ENCODE assay signal across 6 cellular contexts in the genomic region with DNA sequence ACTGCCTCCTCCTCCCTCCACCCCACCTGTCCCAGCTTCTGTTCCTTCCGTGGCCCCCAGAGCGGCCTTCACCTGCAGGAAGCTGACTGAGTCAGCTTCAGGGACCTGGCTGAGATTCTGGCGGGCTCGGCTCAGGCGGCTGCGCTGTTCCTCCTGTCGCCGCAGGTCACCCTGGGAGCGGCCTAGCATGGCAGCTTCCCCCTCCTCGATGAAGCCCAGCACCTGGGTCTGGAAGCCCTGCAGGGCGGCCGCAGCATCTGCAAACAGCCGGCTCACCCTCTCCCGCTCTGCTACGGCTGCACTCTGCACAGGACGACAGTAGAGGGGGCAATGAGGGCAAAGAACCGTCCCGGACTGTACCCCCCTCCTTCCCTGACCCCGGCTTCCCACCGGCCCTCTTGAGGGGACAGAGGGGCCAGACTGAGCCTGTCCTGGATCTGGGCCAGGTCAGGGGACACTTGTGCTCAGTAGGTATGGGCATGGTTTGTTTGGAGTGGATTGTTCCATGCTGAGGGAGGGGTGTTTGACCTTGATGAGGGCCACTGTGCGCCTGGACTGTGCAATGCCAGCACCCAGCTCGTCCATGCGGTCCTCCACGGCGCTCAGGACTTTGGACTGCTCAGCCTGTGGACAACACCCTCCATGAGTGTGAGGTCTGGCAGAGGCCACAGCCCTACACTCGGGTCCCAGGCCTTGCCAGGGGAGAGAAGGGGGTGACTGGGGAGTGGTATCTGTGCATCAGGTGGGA. TPM values are rescaled to one million over a fixed set of nuclear protein-coding genes. Genes with fewer than 3 reads are reported as not detected.
DNase-seq lines count a peak whose midpoint lies in the region; TF ChIP-seq lines count a peak whose summit lies in the region.

No MANE protein-coding gene starts in this region.

- peak overlapping the region; percentile 90 for H3K4me3 Mint-ChIP-seq in activated CD4-positive, alpha-beta T cell treated with anti-CD3 and anti-CD28 coated beads, Interleukin-2, amount 10 ng/mL, durations not matched to agents 24 days and 14 days

- peaks cover 19% of the 10 kb centered on the region for H3K36me3 ChIP-seq in HAP-1 (replicated peaks)

- H3K27ac Mint-ChIP-seq in activated CD4-positive, alpha-beta T cell treated with anti-CD3 and anti-CD28 coated beads, Interleukin-2, amount 10 ng/mL, durations not matched to agents 24 days and 14 days, result peak overlapping the region; percentile 96

- H3K36me3 Mint-ChIP-seq in activated CD4-positive, alpha-beta T cell treated with anti-CD3 and anti-CD28 coated beads, Interleukin-2, amount 10 ng/mL, durations not matched to agents 24 days and 14 days (ENCODE audit: low read depth), result no peaks in the 10 kb centered on the region

- peaks cover 15% of the 10 kb centered on the region for H3K4me1 ChIP-seq in HAP-1

- in situ Hi-C loops in HAP-1 (cut with MboI; ENCODE audit: low sequenced_read_pairs), result no loop called here

- TF ChIP-seq CTCF in fibroblast of villous mesenchyme (IDR thresholded peaks at IDR 0.05; ENCODE audit: insufficient read depth, low read depth, low read length), result peak; percentile 12

- H3K9me3 ChIP-seq in HAP-1, result no peaks in the 10 kb centered on the region

- no peaks in the 10 kb centered on the region for H3K9me3 Mint-ChIP-seq in activated CD4-positive, alpha-beta T cell treated with anti-CD3 and anti-CD28 coated beads, Interleukin-2, amount 10 ng/mL, durations not matched to agents 24 days and 14 days

- H3K27me3 Mint-ChIP-seq in activated CD4-positive, alpha-beta T cell treated with anti-CD3 and anti-CD28 coated beads, Interleukin-2, amount 10 ng/mL, durations not matched to agents 24 days and 14 days, result peaks cover 6% of the 10 kb centered on the region

- H3K4me3 ChIP-seq in HAP-1, result peak overlapping the region; percentile 58
- peak overlapping the region; percentile 66 for H3K4me3 ChIP-seq in fibroblast of villous mesenchyme (ENCODE audit: low read depth, low read length)

- intact Hi-C loops in activated CD4-positive, alpha-beta T cell treated with anti-CD3 and anti-CD28 coated beads, Interleukin-2, amount 10 ng/mL, durations not matched to agents 24 days and 14 days (cut with micrococcal nuclease), result loop anchor here (1.0 to 2.0 kb wide), 2 partner anchors 20 to 21 kb away; a partner anchor contains a TSS

- H3K4me1 Mint-ChIP-seq in activated CD4-positive, alpha-beta T cell treated with anti-CD3 and anti-CD28 coated beads, Interleukin-2, amount 10 ng/mL, durations not matched to agents 24 days and 14 days, result peaks cover 35% of the 10 kb centered on the region

- DNase-seq in HAP-1 (ENCODE audit: low spot score in 2 of 2) (peak in 1 of 2 experiments; percentile 47), fibroblast of villous mesenchyme (ENCODE audit: low read depth) (no peak), HCEC 1CT (no peak), superior temporal gyrus (ENCODE audit: extremely low spot score) (no peak)
- peak; percentile 91 for DNase-seq in activated CD4-positive, alpha-beta T cell treated with anti-CD3 and anti-CD28 coated beads, Interleukin-2, amount 10 ng/mL, durations not matched to agents 24 days and 14 days
- peak; percentile 54 to 59 for DNase-seq in stimulated activated CD4-positive, alpha-beta T cell treated with anti-CD3 and anti-CD28 coated beads, Interleukin-4, amount 100 ng/mL, for 48 hours (ENCODE audit: low read depth in 2 of 2)

- no peaks in the 10 kb centered on the region for H3K27me3 ChIP-seq in HAP-1 (ENCODE audit: low read depth)

RNA-seq across cellular contexts. Expression of a gene that starts 2.0 kb away (rescaled TPM):
- total RNA-seq in activated CD4-positive, alpha-beta T cell treated with anti-CD3 and anti-CD28 coated beads, Interleukin-2, amount 10 ng/mL, durations not matched to agents 24 days and 14 days, result 25.2 and 33.2 TPM in 2 replicates
- total RNA-seq in fibroblast of villous mesenchyme, result 13.5 and 15.1 TPM in 2 replicates

RNA-seq across cellular contexts. Expression of a gene that starts 20.4 kb away (rescaled TPM):
- 47.6 and 48.1 TPM in 2 replicates for total RNA-seq in activated CD4-positive, alpha-beta T cell treated with anti-CD3 and anti-CD28 coated beads, Interleukin-2, amount 10 ng/mL, durations not matched to agents 24 days and 14 days
- total RNA-seq in fibroblast of villous mesenchyme, result 21.9 and 22.5 TPM in 2 replicates

RNA-seq across cellular contexts. Expression of a gene that starts 21.2 kb away (rescaled TPM):
- 68.9 and 70.0 TPM in 2 replicates for total RNA-seq in activated CD4-positive, alpha-beta T cell treated with anti-CD3 and anti-CD28 coated beads, Interleukin-2, amount 10 ng/mL, durations not matched to agents 24 days and 14 days
- total RNA-seq in fibroblast of villous mesenchyme, result 18.4 and 26.8 TPM in 2 replicates

RNA-seq across cellular contexts. Expression of a gene that starts 28.3 kb away (rescaled TPM):
- total RNA-seq in activated CD4-positive, alpha-beta T cell treated with anti-CD3 and anti-CD28 coated beads, Interleukin-2, amount 10 ng/mL, durations not matched to agents 24 days and 14 days, result 151 and 157 TPM in 2 replicates
- total RNA-seq in fibroblast of villous mesenchyme, result 33.7 and 45.1 TPM in 2 replicates

RNA-seq across cellular contexts. Expression of a gene that starts 32.2 kb away (rescaled TPM):
- 158 and 161 TPM in 2 replicates for total RNA-seq in activated CD4-positive, alpha-beta T cell treated with anti-CD3 and anti-CD28 coated beads, Interleukin-2, amount 10 ng/mL, durations not matched to agents 24 days and 14 days
- 0.86 and 1.6 TPM in 2 replicates for total RNA-seq in fibroblast of villous mesenchyme

Comparison
In these comparisons a context has a peak if more than half of its experiments do, and no peak if none do; other contexts are left out.
1. DNase-seq: peak in activated CD4-positive, alpha-beta T cell treated with anti-CD3 and anti-CD28 coated beads, Interleukin-2, amount 10 ng/mL, durations not matched to agents 24 days and 14 days (single experiment) and stimulated activated CD4-positive, alpha-beta T cell treated with anti-CD3 and anti-CD28 coated beads, Interleukin-4, amount 100 ng/mL, for 48 hours (2 of 2); none in fibroblast of villous mesenchyme (single experiment), HCEC 1CT (single experiment) and superior temporal gyrus (single experiment).